Comparison of ENCODE assay signal across 32 cellular contexts in genomic region chr10:71664585-71664984, GRCh38. TPM values are rescaled to one million over a fixed set of nuclear protein-coding genes. Genes with fewer than 3 reads are reported as not detected.
"Had no signal": no experiment of that assay in that cellular context is flagged by ENCODE, and none has a peak within 500 bp of the region (broad histone marks: within the 10 kb centered on the region; RNA-seq: fewer than 3 reads in every experiment).

No MANE protein-coding gene starts in this region.

- DNase-seq: nephron progenitor cell; occipital lobe; ovary; posterior cingulate gyrus; psoas muscle; right cardiac atrium; spleen; stimulated activated CD4-positive, alpha-beta T cell treated with anti-CD3 and anti-CD28 coated beads, Interleukin-12 subunit alpha, Interleukin-12 subunit beta, amount 100 ng/mL, for 4 hours; stimulated activated CD4-positive, alpha-beta T cell treated with anti-CD3 and anti-CD28 coated beads, Interleukin-1b, Interleukin-23, amount 100 ng/mL, for 48 hours; stimulated activated CD4-positive, alpha-beta T cell treated with anti-CD3 and anti-CD28 coated beads, Interleukin-2, amount 100 ng/mL, for 48 hours; stimulated activated CD4-positive, alpha-beta T cell treated with anti-CD3 and anti-CD28 coated beads, Interleukin-4, amount 100 ng/mL, for 24 hours; stimulated activated naive CD4-positive, alpha-beta T cell; stimulated activated naive CD8-positive, alpha-beta T cell treated with anti-CD3 and anti-CD28 coated beads, Interleukin-15, amount 100 ng/mL, for 72 hours; testis; tibial artery; transverse colon; upper lobe of right lung; uterus had no signal

- H3K9me3 Mint-ChIP-seq: naive thymus-derived CD8-positive, alpha-beta T cell; natural killer cell treated with Interleukin-12 subunit alpha and Interleukin-12 subunit beta and Interleukin-15 and Interleukin-18, amount 100 ng/mL, for 72 hours; nephron progenitor cell; neural crest cell; stimulated activated effector memory CD8-positive, alpha-beta T cell treated with anti-CD3 and anti-CD28 coated beads, Interleukin-12 subunit alpha, Interleukin-12 subunit beta, amount 100 ng/mL, for 72 hours; stimulated activated naive CD8-positive, alpha-beta T cell treated with anti-CD3 and anti-CD28 coated beads, Interleukin-15, amount 100 ng/mL, for 72 hours; type B pancreatic cell had no signal

- H3K4me1 ChIP-seq: parathyroid adenoma, psoas muscle, suprapubic skin, testis, tibial artery, upper lobe of right lung, uterus had no signal

- H3K4me3 ChIP-seq: ovary, psoas muscle, skin epidermis, smooth muscle cell, spleen, suprapubic skin, testis, tibial artery, transverse colon, upper lobe of right lung, uterus had no signal

- H3K36me3 ChIP-seq: ovary, spleen, suprapubic skin, tibial artery, transverse colon, upper lobe of right lung, uterus had no signal

- H3K9ac ChIP-seq: parathyroid adenoma had no signal

- ATAC-seq: natural killer cell treated with Interleukin-12 subunit alpha and Interleukin-12 subunit beta and Interleukin-15 and Interleukin-18, amount 100 ng/mL, for 72 hours; psoas muscle; sciatic nerve; stimulated activated effector memory CD8-positive, alpha-beta T cell treated with anti-CD3 and anti-CD28 coated beads, Interleukin-12 subunit alpha, Interleukin-12 subunit beta, amount 100 ng/mL, for 72 hours; stimulated activated naive CD8-positive, alpha-beta T cell treated with anti-CD3 and anti-CD28 coated beads, Interleukin-15, amount 100 ng/mL, for 72 hours; stimulated activated naive CD8-positive, alpha-beta T cell treated with anti-CD3 and anti-CD28 coated beads, Interleukin-15, Interleukin-2, amounts not matched to agents 100 U/mL and 50 U/mL, for 24 hours; upper lobe of right lung had no signal

- H3K36me3 Mint-ChIP-seq: naive B cell; naive thymus-derived CD8-positive, alpha-beta T cell; natural killer cell treated with Interleukin-12 subunit alpha and Interleukin-12 subunit beta and Interleukin-15 and Interleukin-18, amount 100 ng/mL, for 72 hours; stimulated activated effector memory CD8-positive, alpha-beta T cell treated with anti-CD3 and anti-CD28 coated beads, Interleukin-12 subunit alpha, Interleukin-12 subunit beta, amount 100 ng/mL, for 72 hours; type B pancreatic cell had no signal

- H3K27me3 ChIP-seq: ovary, suprapubic skin, testis, transverse colon, upper lobe of right lung, uterus had no signal

- H3K27me3 Mint-ChIP-seq: stimulated activated naive CD8-positive, alpha-beta T cell treated with anti-CD3 and anti-CD28 coated beads, Interleukin-15, amount 100 ng/mL, for 72 hours had no signal

- H3K4me3 Mint-ChIP-seq: naive thymus-derived CD8-positive, alpha-beta T cell; natural killer cell treated with Interleukin-12 subunit alpha and Interleukin-12 subunit beta and Interleukin-15 and Interleukin-18, amount 100 ng/mL, for 72 hours; nephron progenitor cell; neural crest cell; stimulated activated effector memory CD8-positive, alpha-beta T cell treated with anti-CD3 and anti-CD28 coated beads, Interleukin-12 subunit alpha, Interleukin-12 subunit beta, amount 100 ng/mL, for 72 hours; stimulated activated naive CD8-positive, alpha-beta T cell treated with anti-CD3 and anti-CD28 coated beads, Interleukin-15, amount 100 ng/mL, for 72 hours; type B pancreatic cell had no signal

- H3K27ac Mint-ChIP-seq: natural killer cell treated with Interleukin-12 subunit alpha and Interleukin-12 subunit beta and Interleukin-15 and Interleukin-18, amount 100 ng/mL, for 72 hours; nephron progenitor cell; progenitor cell of endocrine pancreas; stimulated activated effector memory CD8-positive, alpha-beta T cell treated with anti-CD3 and anti-CD28 coated beads, Interleukin-12 subunit alpha, Interleukin-12 subunit beta, amount 100 ng/mL, for 72 hours; type B pancreatic cell had no signal

- H3K9me3 ChIP-seq: ovary, psoas muscle, suprapubic skin, testis, tibial artery, transverse colon, upper lobe of right lung, uterus had no signal

- H2AFZ ChIP-seq: parathyroid adenoma had no signal

- H3K27ac ChIP-seq: ovary, parathyroid adenoma, psoas muscle, skin epidermis, spleen, suprapubic skin, testis, tibial artery, transverse colon, upper lobe of right lung, uterus had no signal

- H3K4me2 ChIP-seq: smooth muscle cell had no signal

RNA-seq across cellular contexts. Expression of gene C10orf105, which starts 55.0 kb away (rescaled TPM):
- total RNA-seq: natural killer cell treated with Interleukin-12 subunit alpha and Interleukin-12 subunit beta and Interleukin-15 and Interleukin-18, amount 100 ng/mL, for 72 hours; progenitor cell of endocrine pancreas; psoas muscle; renal cortical epithelial cell had no signal
- polyA plus RNA-seq: smooth muscle cell had no signal
